Comparison of ENCODE assay signal across 13 cellular contexts in the genomic region with DNA sequence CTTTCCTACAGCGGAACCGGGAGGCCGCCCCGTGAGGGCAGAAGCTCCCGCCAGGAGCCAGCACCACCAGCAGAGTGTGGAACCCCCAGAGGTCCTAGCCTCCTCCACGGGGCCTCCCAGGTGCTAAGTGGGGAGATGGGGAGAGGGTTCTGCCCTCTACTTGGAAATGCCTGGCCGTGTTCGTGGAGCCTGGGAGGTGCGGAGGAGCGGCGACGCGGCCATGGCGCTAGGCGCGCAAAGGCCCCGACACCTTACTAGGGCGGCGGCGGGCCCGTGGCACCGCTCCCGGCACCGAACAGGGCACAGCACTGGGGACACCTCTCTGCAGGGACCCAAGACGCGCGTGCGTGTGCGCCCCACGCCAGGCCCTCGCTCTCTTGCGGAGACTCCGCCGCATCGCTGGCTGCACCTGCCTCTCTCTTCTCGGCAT. TPM values are rescaled to one million over a fixed set of nuclear protein-coding genes. Genes with fewer than 3 reads are reported as not detected.
DNase-seq lines count a peak whose midpoint lies in the region; ATAC-seq, FAIRE-seq and TF ChIP-seq lines count a peak whose summit lies in the region.
"Had no signal": no experiment of that assay in that cellular context is flagged by ENCODE, and none has a peak within 500 bp of the region (broad histone marks: within the 10 kb centered on the region; RNA-seq: fewer than 3 reads in every experiment).

No MANE protein-coding gene starts in this region.

- H3K36me3 ChIP-seq in H1 (ENCODE audit: control insufficient read depth in 2 of 4, insufficient read depth in 4 of 4, low read length in 3 of 4) (no peaks in the 10 kb centered on the region), mesenchymal stem cell (ENCODE audit: control insufficient read depth in 1 of 2, insufficient read depth in 2 of 2, low read depth in 1 of 2, low read length in 2 of 2) (no peaks in the 10 kb centered on the region)
- H3K36me3 ChIP-seq: ascending aorta had no signal

- no peaks in the 10 kb centered on the region for H3K9me3 ChIP-seq in H9 (ENCODE audit: control insufficient read depth, low read depth, low read length)
- H3K9me3 ChIP-seq in H1 (ENCODE audit: insufficient read depth in 2 of 2, low read depth in 1 of 2, low read length in 1 of 2) = no peaks in the 10 kb centered on the region
- H3K9me3 ChIP-seq in mesenchymal stem cell (ENCODE audit: control insufficient read depth, low read length) = no peaks in the 10 kb centered on the region
- H3K9me3 ChIP-seq: ascending aorta had no signal

- no peak for TF ChIP-seq EP300 in H1 (IDR thresholded peaks at IDR 0.05; ENCODE audit: borderline replicate concordance in 1 of 2, low read depth in 2 of 2, low read length in 2 of 2)

- CTCF ChIA-PET in H1 (lab: Charles Lee; ENCODE audit: partially characterized antibody) = interaction anchor here (0.6 to 12.6 kb wide), 14 partner anchors 12 to 599 kb away, joined by 3 to 105 read pairs (median 4); no protein-coding TSS in a partner anchor

- H3K4me1 Mint-ChIP-seq in H9 (peaks cover 31 to 34% of the 10 kb centered on the region in 2 experiments), nephron progenitor cell (peaks cover 47% of the 10 kb centered on the region), immature natural killer cell (no peaks in the 10 kb centered on the region)

- POLR2A ChIA-PET in H1 (lab: Charles Lee; ENCODE audit: partially characterized antibody) = interaction anchor here (1.6 kb wide), 2 partner anchors 12 to 455 kb away, joined by 3 read pairs; no protein-coding TSS in a partner anchor

- TF ChIP-seq RAD21 in H1 (IDR thresholded peaks at IDR 0.05 in 1 of 2, conservative IDR thresholded peaks at IDR 0.05 in 1 of 2; ENCODE audit: low read depth in 2 of 2, low read length in 2 of 2) = no peak

- peaks cover 0 to 5% of the 10 kb centered on the region in 2 experiments; a peak in 2 of 5 replicates for H3K9me3 Mint-ChIP-seq in H9
- H3K9me3 Mint-ChIP-seq in nephron progenitor cell = no peaks in the 10 kb centered on the region
- peaks cover 0 to 10% (median 0%) of the 10 kb centered on the region in 6 donors for H3K9me3 Mint-ChIP-seq in immature natural killer cell

- H4K20me1 ChIP-seq in H9 (ENCODE audit: control insufficient read depth, insufficient read depth, insufficient read length) (no peaks in the 10 kb centered on the region), H1 (replicated peaks in 1 of 2; ENCODE audit: control insufficient read depth in 1 of 2, insufficient read depth in 2 of 2, low read length in 2 of 2) (peaks cover 0 to 1% of the 10 kb centered on the region in 2 experiments)

- H3K27ac Mint-ChIP-seq in H9 (no peak overlapping the region), nephron progenitor cell (no peak overlapping the region), immature natural killer cell (no peak overlapping the region)

- no CpG with 5 or more reads among the region's 36 CpGs for WGBS in H9 (ENCODE audit: extremely low coverage, insufficient read length, low lambda C conversion rate)
- 18% methylated on average over 33 of the region's 36 CpGs; no CpG with 5 or more reads in 1 of the 2 experiments for WGBS in H1 (ENCODE audit: extremely low coverage in 1 of 2, insufficient coverage in 1 of 2, insufficient read length in 1 of 2, insufficient replicate concordance in 2 of 2, low coverage in 1 of 2, low lambda C conversion rate in 2 of 2, missing lambda C conversion rate in 1 of 2), 2 experiments
- 8% methylated on average over 36 of the region's 36 CpGs for WGBS in mesenchymal stem cell

- no peak overlapping the region for H3T11ph ChIP-seq in H9 (ENCODE audit: low read length)

- H3K79me1 ChIP-seq in H9 (ENCODE audit: insufficient read depth, low read depth, low read length, poor library complexity, severe bottlenecking) = no peaks in the 10 kb centered on the region
- no peaks in the 10 kb centered on the region; the same call in 1 of the 2 replicates for H3K79me1 ChIP-seq in H1 (ENCODE audit: low read depth, low read length)
- no peaks in the 10 kb centered on the region for H3K79me1 ChIP-seq in mesenchymal stem cell (replicated peaks; ENCODE audit: low read length, poor library complexity, severe bottlenecking)

- no peak overlapping the region for H2BK15ac ChIP-seq in H9 (ENCODE audit: low read depth, low read length)
- H2BK15ac ChIP-seq in H1 (ENCODE audit: low read length) = peak overlapping the region; percentile 67; the same call in 1 of the 2 replicates
- H2BK15ac ChIP-seq in mesenchymal stem cell (ENCODE audit: low read depth, poor library complexity, severe bottlenecking) = no peak overlapping the region

- no peak overlapping the region for H2BK20ac ChIP-seq in H9 (ENCODE audit: low read depth, low read length, poor library complexity, severe bottlenecking)
- 0 out of 2 replicates have a peak overlapping the region, but pooled peaks have one; percentile 1 for H2BK20ac ChIP-seq in H1 (ENCODE audit: low read length)

- no peak overlapping the region for H3K4ac ChIP-seq in H9 (ENCODE audit: low read depth, low read length)
- no peak overlapping the region for H3K4ac ChIP-seq in H1 (replicated peaks; ENCODE audit: insufficient read length, low read depth, low read length)
- no peak overlapping the region for H3K4ac ChIP-seq in mesenchymal stem cell (ENCODE audit: low read depth in 1 of 2, low read length in 2 of 2)

- H3K9ac ChIP-seq in H9 (ENCODE audit: extremely low read depth, insufficient read length, low read length) (no peak overlapping the region), H1 (replicated peaks in 1 of 4; ENCODE audit: extremely low read depth in 1 of 4, low read depth in 3 of 4, low read length in 3 of 4) (no peak overlapping the region), mesenchymal stem cell (ENCODE audit: low read length) (no peak overlapping the region)

- H3K4me1 ChIP-seq in H9 (ENCODE audit: insufficient read depth, low read length) (no peaks in the 10 kb centered on the region), H1 (replicated peaks in 1 of 4; ENCODE audit: control insufficient read depth in 3 of 4, insufficient read depth in 4 of 4, low read length in 3 of 4) (peaks cover 3 to 25% (median 12%) of the 10 kb centered on the region in 4 experiments; a peak in 6 of 7 replicates), mesenchymal stem cell (ENCODE audit: control insufficient read depth, insufficient read depth, low read depth, low read length) (peaks cover 8% of the 10 kb centered on the region)
- H3K4me1 ChIP-seq: ascending aorta had no signal

- H3K79me2 ChIP-seq in H9 (ENCODE audit: insufficient read depth, low read length) (no peaks in the 10 kb centered on the region), H1 (ENCODE audit: control insufficient read depth in 1 of 2, insufficient read depth in 2 of 2, low read length in 2 of 2) (no peaks in the 10 kb centered on the region)

- H3K14ac ChIP-seq in H9 (ENCODE audit: insufficient read depth, low read length) (no peak overlapping the region), H1 (ENCODE audit: insufficient read length) (no peak overlapping the region), mesenchymal stem cell (ENCODE audit: low read length in 2 of 2) (peak overlapping the region in 1 of 2 experiments; percentile 22)

- H2AFZ ChIP-seq in H9 (ENCODE audit: low read length) = no peak overlapping the region
- H2AFZ ChIP-seq in H1 (ENCODE audit: low read length) = peak overlapping the region; percentile 98
- H2AFZ ChIP-seq in mesenchymal stem cell (ENCODE audit: low read depth, low read length) = no peak overlapping the region

- DNase-seq in ELF-1 (ENCODE audit: low read depth, low spot score) = peak; percentile 10
- peak; percentile 39 for DNase-seq in H9
- no peak for DNase-seq in H1 (ENCODE audit: low read depth in 1 of 2, low spot score in 2 of 2)
- no peak for DNase-seq in nephron progenitor cell
- DNase-seq in foreskin melanocyte = no peak
- DNase-seq in immature natural killer cell = no peak
- DNase-seq in mesenchymal stem cell = no peak
- DNase-seq: effector CD8-positive, alpha-beta T cell; Karpas-422; NCI-H187 treated with DMSO at 0.1 percent for 48 hours had no signal

- TF ChIP-seq CTCF in H9 (conservative IDR thresholded peaks at IDR 0.05) (no peak), H1 (IDR thresholded peaks at IDR 0.05; ENCODE audit: control extremely low read depth in 1 of 3, insufficient read depth in 1 of 3, low read depth in 1 of 3, low read length in 3 of 3) (no peak), nephron progenitor cell (IDR thresholded peaks at IDR 0.05) (no peak)

- no peak overlapping the region for H2AK5ac ChIP-seq in H9 (ENCODE audit: insufficient read length, low read length)
- no peak overlapping the region for H2AK5ac ChIP-seq in H1 (ENCODE audit: low read depth, low read length)
- H2AK5ac ChIP-seq in mesenchymal stem cell (ENCODE audit: low read length, severe bottlenecking) = no peak overlapping the region

- no peak overlapping the region for H2BK120ac ChIP-seq in H9 (ENCODE audit: low read depth, low read length, poor library complexity, severe bottlenecking)
- no peak overlapping the region for H2BK120ac ChIP-seq in H1 (replicated peaks; ENCODE audit: low read depth, low read length)
- H2BK120ac ChIP-seq in mesenchymal stem cell (ENCODE audit: low read depth, low read length) = no peak overlapping the region

- H3K23ac ChIP-seq in H9 (ENCODE audit: insufficient read length, low read depth, low read length) (no peak overlapping the region), H1 (ENCODE audit: insufficient read length) (no peak overlapping the region), mesenchymal stem cell (ENCODE audit: low read length in 2 of 2) (no peak overlapping the region)

- peak overlapping the region; percentile 44 to 68 (median 57) for H3K4me3 ChIP-seq in H1 (ENCODE audit: extremely low read depth in 1 of 4, insufficient read depth in 2 of 4, low read depth in 3 of 4, low read length in 4 of 4)
- peak overlapping the region in 1 of 2 experiments; percentile 60 for H3K4me3 ChIP-seq in mesenchymal stem cell (ENCODE audit: insufficient read depth in 1 of 2, low read depth in 1 of 2, low read length in 2 of 2)

- no peak for FAIRE-seq in H1 (lab: Jason Lieb, UNC)

- peaks cover 0 to 4% (median 0%) of the 10 kb centered on the region in 3 experiments; a peak in 2 of 7 replicates for H3K36me3 Mint-ChIP-seq in H9 (ENCODE audit: insufficient read depth in 1 of 3, low read depth in 3 of 3)
- no peaks in the 10 kb centered on the region for H3K36me3 Mint-ChIP-seq in nephron progenitor cell (ENCODE audit: low read depth)
- H3K36me3 Mint-ChIP-seq in immature natural killer cell = no peaks in the 10 kb centered on the region

- no peak overlapping the region for H3K56ac ChIP-seq in H9 (ENCODE audit: insufficient read length, low read depth, low read length)
- H3K56ac ChIP-seq in H1 (replicated peaks; ENCODE audit: insufficient read length, low read depth, low read length) = no peak overlapping the region

- no peak for ATAC-seq in HG02588 (IDR thresholded peaks at IDR 0.05; ENCODE audit: unreplicated experiment)

- H3K23me2 ChIP-seq in H9 (ENCODE audit: insufficient read length, low read depth, low read length, poor library complexity, severe bottlenecking) (peaks cover 13% of the 10 kb centered on the region), H1 (ENCODE audit: low read depth, low read length) (peaks cover 21% of the 10 kb centered on the region)

- H2BK5ac ChIP-seq in H9 (ENCODE audit: insufficient read length, low read length) = no peak overlapping the region
- 0 out of 2 replicates have a peak overlapping the region, but pooled peaks have one; percentile 38 for H2BK5ac ChIP-seq in H1 (ENCODE audit: low read depth, low read length)
- no peak overlapping the region for H2BK5ac ChIP-seq in mesenchymal stem cell (ENCODE audit: low read depth, low read length, poor library complexity, severe bottlenecking)

- no peak overlapping the region for H3K18ac ChIP-seq in H9 (ENCODE audit: insufficient read length, low read depth, low read length)
- H3K18ac ChIP-seq in H1 (ENCODE audit: extremely low read depth, low read length) = peak overlapping the region; percentile 91
- H3K18ac ChIP-seq in mesenchymal stem cell (ENCODE audit: low read depth in 1 of 2, low read length in 2 of 2) = no peak overlapping the region

- TF ChIP-seq POLR2A in H1 (IDR thresholded peaks at IDR 0.05; ENCODE audit: control extremely low read depth in 1 of 2, low read depth in 2 of 2, low read length in 2 of 2) = no peak

- H4K8ac ChIP-seq in H9 (replicated peaks; ENCODE audit: insufficient read length, low read depth, low read length) (no peak overlapping the region), H1 (ENCODE audit: extremely low read depth, insufficient read depth, low read length) (no peak overlapping the region), mesenchymal stem cell (ENCODE audit: low read length) (no peak overlapping the region)

- H3K27me3 ChIP-seq in H9 (ENCODE audit: insufficient read depth, low read length) = peaks cover 46% of the 10 kb centered on the region
- peaks cover 32 to 66% (median 58%) of the 10 kb centered on the region in 4 experiments for H3K27me3 ChIP-seq in H1 (replicated peaks in 1 of 4; ENCODE audit: control insufficient read depth in 3 of 4, extremely low read depth in 1 of 4, insufficient read depth in 3 of 4, low read length in 3 of 4)
- peaks cover 82 to 94% of the 10 kb centered on the region in 2 experiments for H3K27me3 ChIP-seq in mesenchymal stem cell (ENCODE audit: control insufficient read depth in 1 of 2, insufficient read depth in 1 of 2, low read length in 2 of 2)

- H4K91ac ChIP-seq in H9 (ENCODE audit: insufficient read length, low read depth, low read length) (no peak overlapping the region), H1 (replicated peaks; ENCODE audit: insufficient read length, low read length) (no peak overlapping the region), mesenchymal stem cell (ENCODE audit: low read length) (no peak overlapping the region)

- H4K5ac ChIP-seq in H9 (ENCODE audit: insufficient read length, low read depth, low read length) = no peak overlapping the region
- no peak overlapping the region for H4K5ac ChIP-seq in H1 (ENCODE audit: insufficient read length, low read depth, low read length)

- H2BK12ac ChIP-seq in H9 (ENCODE audit: insufficient read length, low read depth, low read length) (no peak overlapping the region), H1 (ENCODE audit: low read depth, low read length) (peak overlapping the region; percentile 46; the same call in 1 of the 2 replicates), mesenchymal stem cell (ENCODE audit: low read length in 2 of 2) (no peak overlapping the region)

- H3K27ac ChIP-seq in H9 (ENCODE audit: insufficient read length, low read depth, low read length) (no peak overlapping the region), H1 (ENCODE audit: low read depth, low read length) (no peak overlapping the region), mesenchymal stem cell (ENCODE audit: low read length, poor library complexity, severe bottlenecking) (no peak overlapping the region)
- H3K27ac ChIP-seq: ascending aorta had no signal

- peak overlapping the region; percentile 85 for H3K4me2 ChIP-seq in H9 (ENCODE audit: insufficient read depth, insufficient read length, low read length)
- peak overlapping the region; percentile 95 to 97 for H3K4me2 ChIP-seq in H1 (ENCODE audit: insufficient read depth in 1 of 2, low read depth in 2 of 2, low read length in 2 of 2)
- H3K4me2 ChIP-seq in mesenchymal stem cell (ENCODE audit: low read length, poor library complexity, severe bottlenecking) = no peak overlapping the region

- H3K4me3 Mint-ChIP-seq in H9 (peak overlapping the region; percentile 63 to 88; a peak in 4 of 5 replicates), nephron progenitor cell (peak overlapping the region; percentile 82), immature natural killer cell (no peak overlapping the region)

- H3K27me3 Mint-ChIP-seq in H9 (ENCODE audit: low read depth) (peaks cover 72% of the 10 kb centered on the region), nephron progenitor cell (ENCODE audit: low read depth, poor library complexity) (peaks cover 71% of the 10 kb centered on the region), immature natural killer cell (ENCODE audit: low read depth in 3 of 3) (peaks cover 21 to 37% (median 22%) of the 10 kb centered on the region in 3 donors)

RNA-seq across cellular contexts. Expression of a gene that starts 1.3 kb away (rescaled TPM):
- total RNA-seq in H9 (2021) = 0.46 and 0.55 TPM in 2 replicates
- total RNA-seq in H1 (2021; fragmentation: NEBNext Ultra II Directional; extraction: Animal tissue kit (Norgen Biotek cat#: 25700)) = 1.3 and 2.6 TPM in 2 replicates
- polyA plus RNA-seq in H1 (2011; rRNA removed) = 0.98 and 0.99 TPM in 2 replicates
- polyA plus RNA-seq in H1 (2011; cell fraction: cytosol; rRNA removed) = 0.41 TPM
- 2.3 TPM for polyA plus RNA-seq in H1 (2011; cell fraction: nucleus; rRNA removed)
- 0.66 to 0.96 TPM (median 0.80 TPM) in 4 replicates for polyA plus RNA-seq in H1 (2012, experiment 1 of 2)
- polyA plus RNA-seq in H1 (2012, experiment 2 of 2) = 0.09 TPM
- polyA plus RNA-seq in H1 (2013, experiment 1 of 2) = 0.43 TPM
- 0.28 TPM for polyA plus RNA-seq in H1 (2013, experiment 2 of 2)
- 3.4 and 4.1 TPM in 2 replicates for polyA minus RNA-seq in H1 (2011; rRNA and poly(A)+ RNA removed)
- 0.95 TPM for polyA minus RNA-seq in H1 (2011; cell fraction: cytosol; rRNA and poly(A)+ RNA removed)
- polyA minus RNA-seq in H1 (2011; cell fraction: nucleus; rRNA and poly(A)+ RNA removed) = 6.8 TPM
- not detected for polyA plus RNA-seq in immature natural killer cell
- polyA plus RNA-seq in mesenchymal stem cell (2013, experiment 1 of 2) = not detected
- polyA plus RNA-seq in mesenchymal stem cell (2013, experiment 2 of 2) = not detected
- total RNA-seq: ascending aorta had no signal
- polyA plus RNA-seq: BJ had no signal

Comparison
In these comparisons a context has a peak if more than half of its experiments do, and no peak if none do; other contexts are left out.
1. DNase-seq: peak in ELF-1 (single experiment) and H9 (single experiment); none in H1 (0 of 2), nephron progenitor cell (single experiment), foreskin melanocyte (single experiment), immature natural killer cell (0 of 3) and mesenchymal stem cell (single experiment).
2. H3K4me3 Mint-ChIP-seq: peak in H9 (2 of 2) and nephron progenitor cell (single experiment); none in immature natural killer cell (0 of 5).